15 cellular contexts compared by ENCODE assay signal in the genomic region with DNA sequence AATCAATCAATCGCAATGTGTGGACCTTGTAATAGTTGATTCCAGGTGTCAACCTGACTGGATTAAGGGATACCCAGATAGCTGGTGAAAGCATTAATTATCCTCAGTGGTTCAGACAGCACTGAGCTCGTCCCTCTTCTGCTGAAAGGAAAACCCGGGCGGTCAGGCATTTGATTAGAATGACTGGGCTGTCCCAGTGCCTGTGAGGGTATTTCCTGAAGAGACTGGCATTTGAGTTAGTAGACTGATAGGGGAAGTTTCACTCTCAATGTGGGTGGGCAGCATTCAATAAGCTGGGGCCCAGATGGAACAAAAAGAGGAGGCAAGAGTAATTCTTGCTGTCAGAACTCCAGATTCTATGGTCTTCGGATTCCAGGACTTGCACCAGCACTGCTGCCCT. TPM values are rescaled to one million over a fixed set of nuclear protein-coding genes. Genes with fewer than 3 reads are reported as not detected.
A peak's percentile ranks its signal among the peaks of the same experiment; 100 is the strongest.
DNase-seq lines count a peak whose midpoint lies in the region; ATAC-seq, FAIRE-seq and TF ChIP-seq lines count a peak whose summit lies in the region.
"Had no signal": no experiment of that assay in that cellular context is flagged by ENCODE, and none has a peak within 500 bp of the region (broad histone marks: within the 10 kb centered on the region; RNA-seq: fewer than 3 reads in every experiment).

No MANE protein-coding gene starts in this region.

- peak overlapping the region; percentile 27 for H3K27ac Mint-ChIP-seq in chondrocyte (ENCODE audit: unreplicated experiment)

- peaks cover 26% of the 10 kb centered on the region for H4K20me1 ChIP-seq in BLaER1

- H3K4me1 ChIP-seq in BLaER1 (no peaks in the 10 kb centered on the region), uterus (no peaks in the 10 kb centered on the region)

- ATAC-seq in HG02610 (IDR thresholded peaks at IDR 0.05; ENCODE audit: unreplicated experiment) (peak; percentile 69), HG03342 (IDR thresholded peaks at IDR 0.05; ENCODE audit: unreplicated experiment) (no peak)
- ATAC-seq: PC-3 had no signal

- H3K27me3 ChIP-seq in BLaER1 (no peaks in the 10 kb centered on the region), uterus (no peaks in the 10 kb centered on the region)
- H3K27me3 ChIP-seq: MG63 had no signal

- no peak overlapping the region for H3K4me2 ChIP-seq in BLaER1
- H3K4me2 ChIP-seq: KMS-11 had no signal

- H3K36me3 Mint-ChIP-seq in chondrocyte (ENCODE audit: low read depth): peaks cover 4% of the 10 kb centered on the region

- peaks cover 9% of the 10 kb centered on the region for H3K4me1 Mint-ChIP-seq in chondrocyte (ENCODE audit: low read depth)

- no peak overlapping the region for H3K27ac ChIP-seq in BLaER1
- H3K27ac ChIP-seq in uterus: no peak overlapping the region
- H3K27ac ChIP-seq: KMS-11 had no signal

- no peak overlapping the region for H3K9ac ChIP-seq in BLaER1
- H3K9ac ChIP-seq: KMS-11 had no signal

- H3K36me3 ChIP-seq in BLaER1 (peaks cover 71% of the 10 kb centered on the region), uterus (no peaks in the 10 kb centered on the region)

- no peak for TF ChIP-seq POLR2A in GM12892 (IDR thresholded peaks at IDR 0.05; ENCODE audit: low read depth, low read length)
- no peak for TF ChIP-seq POLR2A in uterus (IDR thresholded peaks at IDR 0.05)

- peaks cover 3% of the 10 kb centered on the region for H3K9me3 Mint-ChIP-seq in chondrocyte (ENCODE audit: low read depth)

- TF ChIP-seq CTCF in chondrocyte (IDR thresholded peaks at IDR 0.05): no peak
- no peak for TF ChIP-seq CTCF in uterus (IDR thresholded peaks at IDR 0.05)

- intact Hi-C loops in uterus (cut with DNase I; ENCODE audit: low total_unique reads): no loop called here

- H3K27me3 Mint-ChIP-seq in chondrocyte (ENCODE audit: low read depth): no peaks in the 10 kb centered on the region

- H3K4me3 ChIP-seq in BLaER1: 0 out of 2 replicates have a peak overlapping the region, but pooled peaks have one; percentile 11
- no peak overlapping the region for H3K4me3 ChIP-seq in uterus
- H3K4me3 ChIP-seq: MG63 had no signal

- H3K9me3 ChIP-seq in BLaER1 (peaks cover 86% of the 10 kb centered on the region), uterus (no peaks in the 10 kb centered on the region)
- H3K9me3 ChIP-seq: MG63 had no signal

- FAIRE-seq in GM12892 (lab: Jason Lieb, UNC): peak; percentile 57

- DNase-seq in GM12892 (ENCODE audit: insufficient read length) (no peak), chondrocyte (ENCODE audit: low spot score) (no peak), uterus (no peak), GOT3 (lab: John Stamatoyannopoulos, UW) (no peak)
- no peak for DNase-seq in central memory CD4-positive, alpha-beta T cell
- DNase-seq: DMS79, MG63, NCI-H1092 treated with DMSO at 0.1 percent for 48 hours, NCI-H1694, NCI-H69, PC-3 had no signal

- H3K4me3 Mint-ChIP-seq in chondrocyte (ENCODE audit: unreplicated experiment): no peak overlapping the region

RNA-seq across cellular contexts. Expression of a gene that starts 31.9 kb away (rescaled TPM):
- polyA plus RNA-seq in GM12892 (2012; ENCODE audit: missing spikeins): 32.4 TPM
- total RNA-seq in chondrocyte (51.2 to 54.6 TPM (median 54.1 TPM) in 3 replicates), uterus (10 to 100 TPM in 3 of 4 donors, 1 to 10 TPM in 1; 9.1 to 49.2 (median 30.3) TPM)
